In genomic region chr9:19376931-19377330, GRCh38 we compare ENCODE assay signal across 1 cellular context.
TF ChIP-seq lines count a peak whose summit lies in the region.

No MANE protein-coding gene starts in this region.

TF ChIP-seq in K562, 482 proteins besides CTCF, POLR2A, EP300 and RAD21:
- TF ChIP-seq RBFOX2 (IDR thresholded peaks at IDR 0.05; ENCODE audit: low read depth, low read length) (peak; percentile 50), POLR2G (IDR thresholded peaks at IDR 0.05; ENCODE audit: low read depth, low read length) (0 out of 2 replicates have a peak, but pooled peaks have one; percentile 25), POLR2AphosphoS2 (IDR thresholded peaks at IDR 0.05; ENCODE audit: low read length) (peak; percentile 78; the same call in 1 of the 2 replicates), MBD2 (IDR thresholded peaks at IDR 0.05; ENCODE audit: borderline replicate concordance, low read depth) (no peak), DPF2 (IDR thresholded peaks at IDR 0.05) (no peak)
- TF ChIP-seq, protein P1, sequence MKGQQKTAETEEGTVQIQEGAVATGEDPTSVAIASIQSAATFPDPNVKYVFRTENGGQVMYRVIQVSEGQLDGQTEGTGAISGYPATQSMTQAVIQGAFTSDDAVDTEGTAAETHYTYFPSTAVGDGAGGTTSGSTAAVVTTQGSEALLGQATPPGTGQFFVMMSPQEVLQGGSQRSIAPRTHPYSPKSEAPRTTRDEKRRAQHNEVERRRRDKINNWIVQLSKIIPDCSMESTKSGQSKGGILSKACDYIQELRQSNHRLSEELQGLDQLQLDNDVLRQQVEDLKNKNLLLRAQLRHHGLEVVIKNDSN (CRISPR knock-in tag; IDR thresholded peaks at IDR 0.05) = no peak
